Comparison of ENCODE assay signal across 16 cellular contexts in genomic region chr11:108142304-108142703, GRCh38. TPM values are rescaled to one million over a fixed set of nuclear protein-coding genes. Genes with fewer than 3 reads are reported as not detected.
DNase-seq lines count a peak whose midpoint lies in the region; ATAC-seq, FAIRE-seq and TF ChIP-seq lines count a peak whose summit lies in the region.
"Had no signal": no experiment of that assay in that cellular context is flagged by ENCODE, and none has a peak within 500 bp of the region (broad histone marks: within the 10 kb centered on the region; RNA-seq: fewer than 3 reads in every experiment).

No MANE protein-coding gene starts in this region.

- no peak for TF ChIP-seq POLR2A in GM12891 (IDR thresholded peaks at IDR 0.05; ENCODE audit: low read depth, low read length)

- 89 to 97% (median 93%) methylated on average over 7 of the region's 7 CpGs for WGBS in small intestine, 3 donors

- H3K4me3 ChIP-seq in CD4-positive, CD25-positive, alpha-beta regulatory T cell (ENCODE audit: low read depth, low read length) = no peak overlapping the region
- H3K4me3 ChIP-seq in small intestine (ENCODE audit: low read depth in 1 of 2, low read length in 2 of 2) = no peak overlapping the region
- H3K4me3 ChIP-seq: BLaER1 had no signal

- peak overlapping the region; percentile 24 for H3K27ac Mint-ChIP-seq in activated CD4-positive, alpha-beta memory T cell treated with anti-CD3 and anti-CD28 coated beads for 36 hours
- no peak overlapping the region for H3K27ac Mint-ChIP-seq in activated CD4-positive, alpha-beta memory T cell treated with anti-CD3 and anti-CD28 coated beads, Interleukin-2, amount 10 ng/mL, durations not matched to agents 7 days and 5 days
- peak overlapping the region in 2 of 3 donors; percentile 31 to 62 for H3K27ac Mint-ChIP-seq in CD4-positive, CD25-positive, alpha-beta regulatory T cell
- no peak overlapping the region for H3K27ac Mint-ChIP-seq in Calu3 (ENCODE audit: unreplicated experiment)
- H3K27ac Mint-ChIP-seq: CD14-positive monocyte, H9 had no signal

- H3K4me1 Mint-ChIP-seq in activated CD4-positive, alpha-beta memory T cell treated with anti-CD3 and anti-CD28 coated beads for 36 hours (ENCODE audit: low read depth) = peaks cover 17% of the 10 kb centered on the region
- peaks cover 20% of the 10 kb centered on the region for H3K4me1 Mint-ChIP-seq in activated CD4-positive, alpha-beta memory T cell treated with anti-CD3 and anti-CD28 coated beads, Interleukin-2, amount 10 ng/mL, durations not matched to agents 7 days and 5 days
- peaks cover 7 to 20% (median 15%) of the 10 kb centered on the region in 4 donors for H3K4me1 Mint-ChIP-seq in CD4-positive, CD25-positive, alpha-beta regulatory T cell
- H3K4me1 Mint-ChIP-seq in Calu3 (ENCODE audit: low read depth, unreplicated experiment) = no peaks in the 10 kb centered on the region
- H3K4me1 Mint-ChIP-seq: CD14-positive monocyte, H9 had no signal

- no peak for DNase-seq in activated CD4-positive, alpha-beta memory T cell treated with anti-CD3 and anti-CD28 coated beads for 36 hours
- no peak for DNase-seq in activated CD4-positive, alpha-beta memory T cell treated with anti-CD3 and anti-CD28 coated beads, Interleukin-2, amount 10 ng/mL, durations not matched to agents 7 days and 5 days
- no peak for DNase-seq in CD4-positive, CD25-positive, alpha-beta regulatory T cell
- DNase-seq in GM12891 (ENCODE audit: insufficient read length, low spot score) (no peak), myocyte (ENCODE audit: low read depth) (peak; percentile 23), Calu3 (no peak), small intestine (no peak)
- DNase-seq: 8988T, Caco-2, DMS79 treated with DMSO at 0.1 percent for 48 hours, GF-D8, H9 had no signal

- H3K36me3 ChIP-seq in CD4-positive, CD25-positive, alpha-beta regulatory T cell (ENCODE audit: control insufficient read depth, insufficient read depth, low read length) = peaks cover 71% of the 10 kb centered on the region
- H3K36me3 ChIP-seq in small intestine (ENCODE audit: control insufficient read depth in 2 of 2, insufficient read depth in 2 of 2, low read length in 2 of 2) = peaks cover 9 to 23% of the 10 kb centered on the region in 2 donors

- no peaks in the 10 kb centered on the region for H3K9me3 Mint-ChIP-seq in activated CD4-positive, alpha-beta memory T cell treated with anti-CD3 and anti-CD28 coated beads for 36 hours
- no peaks in the 10 kb centered on the region for H3K9me3 Mint-ChIP-seq in activated CD4-positive, alpha-beta memory T cell treated with anti-CD3 and anti-CD28 coated beads, Interleukin-2, amount 10 ng/mL, durations not matched to agents 7 days and 5 days
- H3K9me3 Mint-ChIP-seq in CD4-positive, CD25-positive, alpha-beta regulatory T cell = no peaks in the 10 kb centered on the region
- no peaks in the 10 kb centered on the region for H3K9me3 Mint-ChIP-seq in Calu3 (ENCODE audit: low read depth, unreplicated experiment)
- H3K9me3 Mint-ChIP-seq: CD14-positive monocyte, H9 had no signal

- CTCF ChIA-PET in activated CD4-positive, alpha-beta memory T cell treated with anti-CD3 and anti-CD28 coated beads for 36 hours (lab: Charles Lee) = interaction anchor here (1.4 kb wide), 1 partner anchor 505 kb away, joined by 4 read pairs; no protein-coding TSS in a partner anchor
- CTCF ChIA-PET in activated CD4-positive, alpha-beta memory T cell treated with anti-CD3 and anti-CD28 coated beads, Interleukin-2, amount 10 ng/mL, durations not matched to agents 7 days and 5 days (lab: Charles Lee) = no interaction called here
- CTCF ChIA-PET in Calu3 (lab: Charles Lee) = interaction anchor here (0.6 kb wide), 1 partner anchor 886 kb away, joined by 3 read pairs; no protein-coding TSS in a partner anchor

- no peaks in the 10 kb centered on the region for H3K27me3 ChIP-seq in CD4-positive, CD25-positive, alpha-beta regulatory T cell (ENCODE audit: control insufficient read depth, insufficient read depth, low read length)
- H3K27me3 ChIP-seq in small intestine (ENCODE audit: control insufficient read depth in 2 of 2, insufficient read depth in 2 of 2, low read length in 2 of 2) = no peaks in the 10 kb centered on the region
- H3K27me3 ChIP-seq: BLaER1 had no signal

- BruUV-seq in Calu3 (replicated peaks; lab: Mats Ljungman, UMichigan) = no TSS peak

- POLR2A ChIA-PET in activated CD4-positive, alpha-beta memory T cell treated with anti-CD3 and anti-CD28 coated beads for 36 hours (lab: Charles Lee) = no interaction called here
- POLR2A ChIA-PET in activated CD4-positive, alpha-beta memory T cell treated with anti-CD3 and anti-CD28 coated beads, Interleukin-2, amount 10 ng/mL, durations not matched to agents 7 days and 5 days (lab: Charles Lee) = interaction anchor here (0.8 to 1.2 kb wide), 3 partner anchors 18 to 95 kb away, joined by 3 to 4 read pairs (median 3); no protein-coding TSS in a partner anchor

- ATAC-seq in CD4-positive, CD25-positive, alpha-beta regulatory T cell (ENCODE audit: low read depth in 2 of 2) = no peak
- no peak for ATAC-seq in GM21529 (IDR thresholded peaks at IDR 0.05; ENCODE audit: unreplicated experiment)

- no peaks in the 10 kb centered on the region for H3K9me3 ChIP-seq in CD4-positive, CD25-positive, alpha-beta regulatory T cell (ENCODE audit: control insufficient read depth in 2 of 2, low read length in 2 of 2)
- H3K9me3 ChIP-seq in small intestine (ENCODE audit: control insufficient read depth, low read depth) = no peaks in the 10 kb centered on the region
- H3K9me3 ChIP-seq: BLaER1, Caco-2 had no signal

- H3K4me1 ChIP-seq in CD4-positive, CD25-positive, alpha-beta regulatory T cell (ENCODE audit: control insufficient read depth, insufficient read depth, low read length, poor library complexity, severe bottlenecking) = peaks cover 4% of the 10 kb centered on the region
- H3K4me1 ChIP-seq in small intestine (ENCODE audit: control insufficient read depth in 2 of 2, insufficient read depth in 1 of 2, low read depth in 1 of 2, low read length in 1 of 2) = no peaks in the 10 kb centered on the region
- H3K4me1 ChIP-seq: BLaER1, Caco-2 had no signal

- H3K27me3 Mint-ChIP-seq in activated CD4-positive, alpha-beta memory T cell treated with anti-CD3 and anti-CD28 coated beads for 36 hours = no peaks in the 10 kb centered on the region
- no peaks in the 10 kb centered on the region for H3K27me3 Mint-ChIP-seq in activated CD4-positive, alpha-beta memory T cell treated with anti-CD3 and anti-CD28 coated beads, Interleukin-2, amount 10 ng/mL, durations not matched to agents 7 days and 5 days
- no peaks in the 10 kb centered on the region for H3K27me3 Mint-ChIP-seq in CD4-positive, CD25-positive, alpha-beta regulatory T cell
- no peaks in the 10 kb centered on the region for H3K27me3 Mint-ChIP-seq in Calu3 (ENCODE audit: unreplicated experiment)

- no peak overlapping the region for H3K27ac ChIP-seq in CD4-positive, CD25-positive, alpha-beta regulatory T cell (ENCODE audit: insufficient read depth, low read length, poor library complexity, severe bottlenecking)
- H3K27ac ChIP-seq in small intestine (ENCODE audit: low read depth in 1 of 2, low read length in 1 of 2) = no peak overlapping the region
- H3K27ac ChIP-seq: BLaER1 had no signal

- no peak for TF ChIP-seq CTCF in Calu3 (IDR thresholded peaks at IDR 0.05; ENCODE audit: unreplicated experiment)

- intact Hi-C loops in activated CD4-positive, alpha-beta memory T cell treated with anti-CD3 and anti-CD28 coated beads for 36 hours (cut with micrococcal nuclease) = no loop called here
- intact Hi-C loops in Calu3 (cut with micrococcal nuclease; ENCODE audit: unreplicated experiment) = no loop called here

- peaks cover 51% of the 10 kb centered on the region for H3K36me3 Mint-ChIP-seq in activated CD4-positive, alpha-beta memory T cell treated with anti-CD3 and anti-CD28 coated beads for 36 hours
- peaks cover 72% of the 10 kb centered on the region for H3K36me3 Mint-ChIP-seq in activated CD4-positive, alpha-beta memory T cell treated with anti-CD3 and anti-CD28 coated beads, Interleukin-2, amount 10 ng/mL, durations not matched to agents 7 days and 5 days (ENCODE audit: low read depth)
- peaks cover 47% of the 10 kb centered on the region for H3K36me3 Mint-ChIP-seq in CD4-positive, CD25-positive, alpha-beta regulatory T cell
- H3K36me3 Mint-ChIP-seq in Calu3 (ENCODE audit: insufficient read depth, unreplicated experiment) = peaks cover 18% of the 10 kb centered on the region

- no peak overlapping the region for H3K4me3 Mint-ChIP-seq in activated CD4-positive, alpha-beta memory T cell treated with anti-CD3 and anti-CD28 coated beads for 36 hours
- no peak overlapping the region for H3K4me3 Mint-ChIP-seq in activated CD4-positive, alpha-beta memory T cell treated with anti-CD3 and anti-CD28 coated beads, Interleukin-2, amount 10 ng/mL, durations not matched to agents 7 days and 5 days
- H3K4me3 Mint-ChIP-seq in CD4-positive, CD25-positive, alpha-beta regulatory T cell = no peak overlapping the region
- H3K4me3 Mint-ChIP-seq in Calu3 (ENCODE audit: low read depth, unreplicated experiment) = no peak overlapping the region
- H3K4me3 Mint-ChIP-seq: CD14-positive monocyte, H9 had no signal

- FAIRE-seq in GM12891 (lab: Jason Lieb, UNC) (peak; percentile 31), small intestine (lab: Jason Lieb, UNC) (no peak)
- FAIRE-seq: H1 had no signal

TF ChIP-seq in GM12891, 5 proteins besides CTCF, POLR2A, EP300 and RAD21:
- no peak for TF ChIP-seq SPI1 (IDR thresholded peaks at IDR 0.05; ENCODE audit: low read depth, low read length)
- no peak for TF ChIP-seq PAX5 (IDR thresholded peaks at IDR 0.05; ENCODE audit: insufficient read depth, low read length, severe bottlenecking)
- no peak for TF ChIP-seq POLR2AphosphoS5 (IDR thresholded peaks at IDR 0.05; ENCODE audit: low read depth, low read length)
- TF ChIP-seq POU2F2 (IDR thresholded peaks at IDR 0.05; ENCODE audit: low read depth, low read length) = no peak
- no peak for TF ChIP-seq TAF1 (IDR thresholded peaks at IDR 0.05; ENCODE audit: low read depth, low read length)
TF ChIP-seq in GM12891: peak in this region for 0.

RNA-seq across cellular contexts. Expression of gene ACAT1, which starts 20.9 kb away (rescaled TPM):
- total RNA-seq in activated CD4-positive, alpha-beta memory T cell treated with anti-CD3 and anti-CD28 coated beads for 36 hours = 10 to 100 TPM; 58.3 to 64.9 TPM
- 10 to 100 TPM; 46.2 to 55.1 TPM for total RNA-seq in activated CD4-positive, alpha-beta memory T cell treated with anti-CD3 and anti-CD28 coated beads, Interleukin-2, amount 10 ng/mL, durations not matched to agents 7 days and 5 days
- 19.0 TPM for total RNA-seq in CD4-positive, CD25-positive, alpha-beta regulatory T cell
- polyA plus RNA-seq in CD4-positive, CD25-positive, alpha-beta regulatory T cell = 10 to 100 TPM; 35.2 to 52.6 (median 44.3) TPM
- polyA plus RNA-seq in GM12891 (2012; ENCODE audit: low read depth, missing spikeins) = 58.9 TPM
- 200 and 231 TPM in 2 replicates for total RNA-seq in myocyte
- 39.1 TPM for polyA plus RNA-seq in myocyte (2012)
- 37.2 and 38.3 TPM in 2 replicates for total RNA-seq in Calu3 (2022)
- 100 to 1,000 TPM in 2 of 3 donors, 10 to 100 TPM in 1; 54.8 to 188 (median 159) TPM for polyA plus RNA-seq in small intestine

Comparison
In these comparisons a context has a peak if more than half of its experiments do, and no peak if none do; other contexts are left out.
1. H3K27ac Mint-ChIP-seq: peak in activated CD4-positive, alpha-beta memory T cell treated with anti-CD3 and anti-CD28 coated beads for 36 hours (single experiment) and CD4-positive, CD25-positive, alpha-beta regulatory T cell (2 of 3); none in activated CD4-positive, alpha-beta memory T cell treated with anti-CD3 and anti-CD28 coated beads, Interleukin-2, amount 10 ng/mL, durations not matched to agents 7 days and 5 days (single experiment) and Calu3 (single experiment).